ENCODE assay signal across 14 cellular contexts in the genomic region with DNA sequence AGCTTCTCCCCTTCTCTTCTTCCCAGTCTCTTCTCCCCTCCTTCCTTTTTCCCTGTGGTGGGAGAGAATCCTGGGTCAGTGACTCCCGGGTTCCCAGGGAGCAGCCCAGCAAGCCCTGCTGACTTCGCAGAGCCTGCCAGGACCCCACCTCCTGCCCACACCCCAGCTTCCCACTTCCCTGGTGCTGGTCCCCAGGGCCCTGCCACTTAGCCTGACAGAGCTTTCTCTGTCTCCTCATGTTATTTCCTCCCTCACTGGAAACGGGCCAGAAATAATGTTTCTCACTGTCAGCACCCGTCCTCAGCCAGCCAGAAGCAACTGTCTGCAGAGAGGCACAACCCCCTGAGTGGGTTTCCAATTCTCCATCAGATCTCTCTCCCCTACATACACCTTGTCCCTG. TPM values are rescaled to one million over a fixed set of nuclear protein-coding genes. Genes with fewer than 3 reads are reported as not detected.
DNase-seq lines count a peak whose midpoint lies in the region; ATAC-seq and TF ChIP-seq lines count a peak whose summit lies in the region.
"Had no signal": no experiment of that assay in that cellular context is flagged by ENCODE, and none has a peak within 500 bp of the region (broad histone marks: within the 10 kb centered on the region; RNA-seq: fewer than 3 reads in every experiment).

No MANE protein-coding gene starts in this region.

- no peaks in the 10 kb centered on the region for H3K36me3 Mint-ChIP-seq in stimulated activated memory B cell treated with anti-CD40 and anti-IgM and Interleukin-4, amounts not matched to agents 10 μg/mL and 1 μg/mL and 100 μg/mL, for 72 hours

- peaks cover 7% of the 10 kb centered on the region for H3K9me3 Mint-ChIP-seq in stimulated activated memory B cell treated with anti-CD40 and anti-IgM and Interleukin-4, amounts not matched to agents 10 μg/mL and 1 μg/mL and 100 μg/mL, for 72 hours

- no peak overlapping the region for H3K4me3 Mint-ChIP-seq in stimulated activated memory B cell treated with anti-CD40 and anti-IgM and Interleukin-4, amounts not matched to agents 10 μg/mL and 1 μg/mL and 100 μg/mL, for 72 hours
- H3K4me3 Mint-ChIP-seq: activated CD4-positive, alpha-beta T cell treated with anti-CD3 and anti-CD28 coated beads, Interleukin-2, amount 10 ng/mL, durations not matched to agents 7 days and 5 days; stimulated activated naive CD8-positive, alpha-beta T cell treated with anti-CD3 and anti-CD28 coated beads, Interleukin-15, Interleukin-2, amounts not matched to agents 100 ng/mL and 50 ng/mL, for 24 hours had no signal

- H3K27me3 Mint-ChIP-seq in stimulated activated memory B cell treated with anti-CD40 and anti-IgM and Interleukin-4, amounts not matched to agents 10 μg/mL and 1 μg/mL and 100 μg/mL, for 72 hours: peaks cover 49% of the 10 kb centered on the region

- DNase-seq in DMS 273 (lab: John Stamatoyannopoulos, UW; ENCODE audit: unreplicated experiment): peak; percentile 14
- peak; percentile 86 for DNase-seq in NCI-H2171 treated with DMSO at 0.1 percent for 48 hours (lab: John Stamatoyannopoulos, UW)
- peak; percentile 56 for DNase-seq in fibroblast of mammary gland (ENCODE audit: low read depth)
- DNase-seq in myocyte (ENCODE audit: low read depth): peak; percentile 45
- no peak for DNase-seq in SKM-1 treated with dmso at 0.1 percent for 144 hours (lab: John Stamatoyannopoulos, UW; ENCODE audit: unreplicated experiment)
- no peak for DNase-seq in SIG-M5 (lab: John Stamatoyannopoulos, UW)
- DNase-seq: activated CD4-positive, alpha-beta T cell treated with anti-CD3 and anti-CD28 coated beads, Interleukin-2, amount 10 ng/mL, durations not matched to agents 7 days and 5 days; stimulated activated CD4-positive, alpha-beta T cell treated with anti-CD3 and anti-CD28 coated beads, Interleukin-4, amount 100 ng/mL, for 4 hours; T-helper 1 cell had no signal

- TF ChIP-seq CTCF in fibroblast of mammary gland (conservative IDR thresholded peaks at IDR 0.05; ENCODE audit: control insufficient read depth, insufficient read depth, low read depth, low read length): no peak

- no peak for ATAC-seq in GM18517 (IDR thresholded peaks at IDR 0.05; ENCODE audit: unreplicated experiment)
- ATAC-seq in stimulated activated memory B cell treated with anti-CD40 and anti-IgM and Interleukin-4, amounts not matched to agents 10 μg/mL and 1 μg/mL and 100 μg/mL, for 72 hours: no peak

- H3K4me3 ChIP-seq in fibroblast of mammary gland (ENCODE audit: control insufficient read depth, low read depth, low read length): no peak overlapping the region
- H3K4me3 ChIP-seq: HAP-1, prostate gland had no signal

- no peaks in the 10 kb centered on the region for H3K4me1 Mint-ChIP-seq in stimulated activated memory B cell treated with anti-CD40 and anti-IgM and Interleukin-4, amounts not matched to agents 10 μg/mL and 1 μg/mL and 100 μg/mL, for 72 hours
- H3K4me1 Mint-ChIP-seq: activated CD4-positive, alpha-beta T cell treated with anti-CD3 and anti-CD28 coated beads, Interleukin-2, amount 10 ng/mL, durations not matched to agents 7 days and 5 days had no signal

- H3K27ac Mint-ChIP-seq in stimulated activated memory B cell treated with anti-CD40 and anti-IgM and Interleukin-4, amounts not matched to agents 10 μg/mL and 1 μg/mL and 100 μg/mL, for 72 hours: no peak overlapping the region
- H3K27ac Mint-ChIP-seq: activated CD4-positive, alpha-beta T cell treated with anti-CD3 and anti-CD28 coated beads, Interleukin-2, amount 10 ng/mL, durations not matched to agents 7 days and 5 days; stimulated activated naive CD8-positive, alpha-beta T cell treated with anti-CD3 and anti-CD28 coated beads, Interleukin-15, Interleukin-2, amounts not matched to agents 100 ng/mL and 50 ng/mL, for 24 hours had no signal

RNA-seq across cellular contexts. Expression of a gene that starts 27.1 kb away (rescaled TPM):
- 0.16 and 5.6 TPM in 2 replicates for total RNA-seq in myocyte
- polyA plus RNA-seq in myocyte (2012): 1.6 TPM
- total RNA-seq: activated CD4-positive, alpha-beta T cell treated with anti-CD3 and anti-CD28 coated beads, Interleukin-2, amount 10 ng/mL, durations not matched to agents 7 days and 5 days had no signal

Comparison
In these comparisons a context has a peak if more than half of its experiments do, and no peak if none do; other contexts are left out.
1. DNase-seq: peak in DMS 273 (single experiment), NCI-H2171 treated with DMSO at 0.1 percent for 48 hours (single experiment), fibroblast of mammary gland (single experiment) and myocyte (single experiment); none in SKM-1 treated with dmso at 0.1 percent for 144 hours (single experiment) and SIG-M5 (single experiment).